ENCODE assay signal across 13 cellular contexts in genomic region chr11:35761887-35762286, GRCh38.
A peak's percentile ranks its signal among the peaks of the same experiment; 100 is the strongest.
DNase-seq lines count a peak whose midpoint lies in the region; ATAC-seq, FAIRE-seq and TF ChIP-seq lines count a peak whose summit lies in the region.
"Had no signal": no experiment of that assay in that cellular context is flagged by ENCODE, and none has a peak within 500 bp of the region (broad histone marks: within the 10 kb centered on the region; RNA-seq: fewer than 3 reads in every experiment).

No MANE protein-coding gene starts in this region.

- WGBS in liver, result 23% methylated on average over 1 of the region's 1 CpG
- 39 to 57% methylated on average over 1 of the region's 1 CpG for WGBS in pancreas, 2 donors
- 50 to 66% (median 50%) methylated on average over 1 of the region's 1 CpG for WGBS in ovary, 3 donors

- no peak overlapping the region for H3K4me3 Mint-ChIP-seq in progenitor cell of endocrine pancreas (ENCODE audit: low read depth)
- H3K4me3 Mint-ChIP-seq: CD4-positive, CD25-positive, alpha-beta regulatory T cell; GM23338 had no signal

- DNase-seq in NCI-H748 (lab: John Stamatoyannopoulos, UW; ENCODE audit: unreplicated experiment) (peak; percentile 8), NCI-H748 treated with DMSO at 0.1 percent for 48 hours (lab: John Stamatoyannopoulos, UW) (no peak), pancreas (no peak), Peyer's patch (no peak), progenitor cell of endocrine pancreas (ENCODE audit: low spot score, unreplicated experiment) (no peak), ovary (no peak)
- DNase-seq: Calu3; CD4-positive, CD25-positive, alpha-beta regulatory T cell; DMS 273 treated with DMSO at 0.1 percent for 48 hours; H7 had no signal

- H3K36me3 Mint-ChIP-seq in progenitor cell of endocrine pancreas (ENCODE audit: insufficient read depth), result peaks cover 16% of the 10 kb centered on the region

- H3K27me3 ChIP-seq in liver (ENCODE audit: control insufficient read depth in 4 of 4, insufficient read depth in 4 of 4, low read length in 3 of 4) (no peaks in the 10 kb centered on the region), pancreas (no peaks in the 10 kb centered on the region), Peyer's patch (no peaks in the 10 kb centered on the region), ovary (no peaks in the 10 kb centered on the region)

- TF ChIP-seq POLR2A in Peyer's patch (IDR thresholded peaks at IDR 0.05) (no peak), ovary (IDR thresholded peaks at IDR 0.05) (no peak)

- no peaks in the 10 kb centered on the region for H3K9me3 ChIP-seq in liver (ENCODE audit: control insufficient read depth in 4 of 4, low read length in 3 of 4)
- no peaks in the 10 kb centered on the region for H3K9me3 ChIP-seq in pancreas
- H3K9me3 ChIP-seq in Peyer's patch, result no peaks in the 10 kb centered on the region
- H3K9me3 ChIP-seq in ovary, result no peaks in the 10 kb centered on the region

- no peaks in the 10 kb centered on the region for H3K27me3 Mint-ChIP-seq in progenitor cell of endocrine pancreas
- H3K27me3 Mint-ChIP-seq: CD4-positive, CD25-positive, alpha-beta regulatory T cell had no signal

- intact Hi-C loops in pancreas (cut with DNase I) (no loop called here), ovary (cut with DNase I) (no loop called here)

- no peak overlapping the region for H3K9ac ChIP-seq in liver (ENCODE audit: low read depth in 1 of 2, low read length in 2 of 2)

- FAIRE-seq in pancreas (lab: Jason Lieb, UNC), result no peak

- H3K4me3 ChIP-seq in liver (ENCODE audit: low read depth in 1 of 3, low read length in 3 of 3) (no peak overlapping the region), pancreas (no peak overlapping the region), Peyer's patch (no peak overlapping the region), ovary (no peak overlapping the region)
- H3K4me3 ChIP-seq: GM23338 had no signal

- TF ChIP-seq EP300 in ovary (IDR thresholded peaks at IDR 0.05), result no peak

- no peak overlapping the region for H3K27ac Mint-ChIP-seq in progenitor cell of endocrine pancreas
- H3K27ac Mint-ChIP-seq: GM23338 had no signal

- H3K9me3 Mint-ChIP-seq in progenitor cell of endocrine pancreas (ENCODE audit: low read depth), result peaks cover 9% of the 10 kb centered on the region
- H3K9me3 Mint-ChIP-seq: GM23338 had no signal

- H3K36me3 ChIP-seq in liver (ENCODE audit: control insufficient read depth in 4 of 4, insufficient read depth in 3 of 4, low read depth in 1 of 4, low read length in 3 of 4) (no peaks in the 10 kb centered on the region), pancreas (no peaks in the 10 kb centered on the region), Peyer's patch (no peaks in the 10 kb centered on the region), ovary (no peaks in the 10 kb centered on the region)

- ATAC-seq in pancreas, result peak in 3 of 4 donors; percentile 29 to 55 (median 46)
- ATAC-seq: GM23338 had no signal

- H3K27ac ChIP-seq in liver (ENCODE audit: low read depth in 1 of 2, low read length in 2 of 2) (no peak overlapping the region), pancreas (no peak overlapping the region), Peyer's patch (no peak overlapping the region), ovary (no peak overlapping the region)
- H3K27ac ChIP-seq: 22Rv1 had no signal

- TF ChIP-seq RAD21 in liver (IDR thresholded peaks at IDR 0.05), result no peak

- peaks cover 23% of the 10 kb centered on the region for H3K4me1 Mint-ChIP-seq in progenitor cell of endocrine pancreas (ENCODE audit: low read depth)

- TF ChIP-seq CTCF in liver (IDR thresholded peaks at IDR 0.05; ENCODE audit: low read depth, low read length, missing input control) (no peak), pancreas (IDR thresholded peaks at IDR 0.05) (no peak), Peyer's patch (IDR thresholded peaks at IDR 0.05) (no peak), progenitor cell of endocrine pancreas (IDR thresholded peaks at IDR 0.05; ENCODE audit: unreplicated experiment) (no peak), ovary (IDR thresholded peaks at IDR 0.05) (no peak)

- H3K4me1 ChIP-seq in liver (ENCODE audit: control insufficient read depth in 4 of 4, insufficient read depth in 4 of 4, low read length in 3 of 4) (peaks cover 7 to 38% (median 32%) of the 10 kb centered on the region in 4 donors), pancreas (peaks cover 21 to 34% (median 32%) of the 10 kb centered on the region in 3 donors), Peyer's patch (no peaks in the 10 kb centered on the region), ovary (ENCODE audit: insufficient read depth) (peaks cover 8% of the 10 kb centered on the region)

TF ChIP-seq in liver, 16 proteins besides CTCF, POLR2A, EP300 and RAD21:
- TF ChIP-seq MAX (IDR thresholded peaks at IDR 0.05), result no peak
- TF ChIP-seq REST (IDR thresholded peaks at IDR 0.05), result no peak
- no peak for TF ChIP-seq EGR1 (IDR thresholded peaks at IDR 0.05; ENCODE audit: low read depth in 2 of 2)
- peak; percentile 17 for TF ChIP-seq FOXA2 (IDR thresholded peaks at IDR 0.05)
- no peak for TF ChIP-seq ATF3 (IDR thresholded peaks at IDR 0.05)
- no peak for TF ChIP-seq FOXA1 (IDR thresholded peaks at IDR 0.05)
- TF ChIP-seq YY1 (IDR thresholded peaks at IDR 0.05), result no peak
- TF ChIP-seq GABPA (IDR thresholded peaks at IDR 0.05 in 1 of 2, conservative IDR thresholded peaks at IDR 0.05 in 1 of 2), result no peak
- TF ChIP-seq JUND (IDR thresholded peaks at IDR 0.05), result no peak
- no peak for TF ChIP-seq ZBTB33 (IDR thresholded peaks at IDR 0.05)
- no peak for TF ChIP-seq TAF1 (conservative IDR thresholded peaks at IDR 0.05)
- peak in 1 of 2 donors; percentile 25 for TF ChIP-seq RXRA (IDR thresholded peaks at IDR 0.05)
- peak; percentile 52 to 54 for TF ChIP-seq HNF4A (conservative IDR thresholded peaks at IDR 0.05)
- TF ChIP-seq SP1 (IDR thresholded peaks at IDR 0.05), result no peak
- no peak for TF ChIP-seq HNF4G (IDR thresholded peaks at IDR 0.05)
